ENCODE assay signal across 14 cellular contexts in genomic region chr18:57797209-57797651, GRCh38. TPM values are rescaled to one million over a fixed set of nuclear protein-coding genes. Genes with fewer than 3 reads are reported as not detected.
DNase-seq lines count a peak whose midpoint lies in the region; ATAC-seq lines count a peak whose summit lies in the region.
"Had no signal": no experiment of that assay in that cellular context is flagged by ENCODE, and none has a peak within 500 bp of the region (broad histone marks: within the 10 kb centered on the region; RNA-seq: fewer than 3 reads in every experiment).

No MANE protein-coding gene starts in this region.

- no CpG with 5 or more reads among the region's 3 CpGs for WGBS in neuronal stem cell (ENCODE audit: extremely low coverage in 2 of 2, insufficient read length in 2 of 2, insufficient replicate concordance in 1 of 2), 2 donors

- no peaks in the 10 kb centered on the region for H3K79me1 ChIP-seq in neuronal stem cell (ENCODE audit: low read depth, low read length)

- peak overlapping the region in 1 of 2 donors; percentile 31 for H3K4me3 Mint-ChIP-seq in stimulated activated naive CD8-positive, alpha-beta T cell treated with anti-CD3 and anti-CD28 coated beads, Interleukin-15, amount 100 ng/mL, for 72 hours
- H3K4me3 Mint-ChIP-seq: activated CD4-positive, alpha-beta T cell treated with anti-CD3 and anti-CD28 coated beads, Interleukin-2, amount 10 ng/mL, durations not matched to agents 7 days and 5 days; activated naive CD8-positive, alpha-beta T cell had no signal

- no peak overlapping the region for H2AK5ac ChIP-seq in neuronal stem cell (ENCODE audit: low read depth, low read length)

- no peaks in the 10 kb centered on the region for H3K36me3 ChIP-seq in neuronal stem cell (replicated peaks in 1 of 2; ENCODE audit: control insufficient read depth in 2 of 2, insufficient read depth in 2 of 2, low read length in 2 of 2)

- ATAC-seq in stimulated activated naive CD8-positive, alpha-beta T cell treated with anti-CD3 and anti-CD28 coated beads, Interleukin-15, Interleukin-2, amounts not matched to agents 100 U/mL and 50 U/mL, for 24 hours = no peak
- no peak for ATAC-seq in stimulated activated naive CD8-positive, alpha-beta T cell treated with anti-CD3 and anti-CD28 coated beads, Interleukin-15, amount 100 ng/mL, for 72 hours
- peak; percentile 87 for ATAC-seq in left lobe of liver
- ATAC-seq in HG03378 (IDR thresholded peaks at IDR 0.05; ENCODE audit: unreplicated experiment) = no peak
- ATAC-seq: sciatic nerve had no signal

- peaks cover 12 to 13% of the 10 kb centered on the region in 2 donors for H3K4me1 ChIP-seq in neuronal stem cell (ENCODE audit: control insufficient read depth in 2 of 2, insufficient read depth in 1 of 2, low read depth in 1 of 2, low read length in 2 of 2)

- H2BK120ac ChIP-seq in neuronal stem cell (ENCODE audit: low read depth, low read length) = no peak overlapping the region

- peaks cover 54% of the 10 kb centered on the region for H3K27me3 Mint-ChIP-seq in stimulated activated naive CD8-positive, alpha-beta T cell treated with anti-CD3 and anti-CD28 coated beads, Interleukin-15, amount 100 ng/mL, for 72 hours

- peak; percentile 5 for DNase-seq in stimulated activated naive CD8-positive, alpha-beta T cell treated with anti-CD3 and anti-CD28 coated beads, Interleukin-15, Interleukin-2, amounts not matched to agents 100 U/mL and 50 U/mL, for 24 hours
- no peak for DNase-seq in stimulated activated naive CD8-positive, alpha-beta T cell treated with anti-CD3 and anti-CD28 coated beads, Interleukin-15, amount 100 ng/mL, for 72 hours
- DNase-seq in NCI-H510A (lab: John Stamatoyannopoulos, UW) = peak; percentile 94
- DNase-seq in left lobe of liver (ENCODE audit: low spot score) = peak; percentile 86
- no peak for DNase-seq in activated T-cell treated with anti-CD3 and anti-CD28 coated beads for 4 hours
- DNase-seq in caudate nucleus (lab: John Stamatoyannopoulos, UW) = no peak
- no peak for DNase-seq in neuronal stem cell (ENCODE audit: low spot score)
- DNase-seq: activated CD4-positive, alpha-beta T cell treated with anti-CD3 and anti-CD28 coated beads, Interleukin-2, amount 10 ng/mL, durations not matched to agents 7 days and 5 days; H7 had no signal

- H2BK5ac ChIP-seq in neuronal stem cell (ENCODE audit: low read length) = no peak overlapping the region

- no peak overlapping the region for H3K27ac ChIP-seq in caudate nucleus (ENCODE audit: low read depth, low read length)
- H3K27ac ChIP-seq in neuronal stem cell (replicated peaks; ENCODE audit: low read length) = no peak overlapping the region
- H3K27ac ChIP-seq: SJSA1 had no signal

- peaks cover 35% of the 10 kb centered on the region for H3K4me1 Mint-ChIP-seq in stimulated activated naive CD8-positive, alpha-beta T cell treated with anti-CD3 and anti-CD28 coated beads, Interleukin-15, amount 100 ng/mL, for 72 hours

- H3K14ac ChIP-seq in neuronal stem cell (ENCODE audit: low read length) = no peak overlapping the region

- H3K18ac ChIP-seq in neuronal stem cell (ENCODE audit: low read length) = no peak overlapping the region

- no peak overlapping the region for H3K4me3 ChIP-seq in neuronal stem cell (ENCODE audit: low read length in 2 of 2)
- H3K4me3 ChIP-seq: lung, SJSA1 had no signal

- no peak overlapping the region for H3K27ac Mint-ChIP-seq in stimulated activated naive CD8-positive, alpha-beta T cell treated with anti-CD3 and anti-CD28 coated beads, Interleukin-15, amount 100 ng/mL, for 72 hours
- H3K27ac Mint-ChIP-seq: activated CD4-positive, alpha-beta T cell treated with anti-CD3 and anti-CD28 coated beads, Interleukin-2, amount 10 ng/mL, durations not matched to agents 7 days and 5 days; activated naive CD8-positive, alpha-beta T cell had no signal

- H4K91ac ChIP-seq in neuronal stem cell (ENCODE audit: low read depth, low read length, poor library complexity) = no peak overlapping the region

- H3K4me2 ChIP-seq in neuronal stem cell (ENCODE audit: insufficient read depth, low read length, poor library complexity, severe bottlenecking) = no peak overlapping the region

- H3K27me3 ChIP-seq in neuronal stem cell (ENCODE audit: control insufficient read depth in 3 of 3, insufficient read depth in 3 of 3, low read depth in 1 of 3, low read length in 3 of 3) = peaks cover 8 to 38% (median 16%) of the 10 kb centered on the region in 3 experiments
- H3K27me3 ChIP-seq: SJSA1 had no signal

- no peak overlapping the region for H2AFZ ChIP-seq in neuronal stem cell (ENCODE audit: low read length)

- no peak overlapping the region for H2BK12ac ChIP-seq in neuronal stem cell (ENCODE audit: low read length)

- H2BK15ac ChIP-seq in neuronal stem cell (ENCODE audit: low read length) = no peak overlapping the region

- H3K23ac ChIP-seq in neuronal stem cell (ENCODE audit: low read depth, low read length, poor library complexity) = no peak overlapping the region

- H3K4ac ChIP-seq in neuronal stem cell (ENCODE audit: low read length) = no peak overlapping the region

- H4K8ac ChIP-seq in neuronal stem cell (ENCODE audit: low read depth, low read length) = no peak overlapping the region

- peaks cover 0 to 6% of the 10 kb centered on the region in 2 donors for H3K9me3 ChIP-seq in neuronal stem cell (replicated peaks in 1 of 2; ENCODE audit: control insufficient read depth in 2 of 2, insufficient read depth in 1 of 2, low read depth in 1 of 2, low read length in 2 of 2)
- H3K9me3 ChIP-seq: SJSA1 had no signal

- H3K9ac ChIP-seq in neuronal stem cell (ENCODE audit: low read depth, low read length, poor library complexity) = no peak overlapping the region

- H3K9me3 Mint-ChIP-seq in stimulated activated naive CD8-positive, alpha-beta T cell treated with anti-CD3 and anti-CD28 coated beads, Interleukin-15, amount 100 ng/mL, for 72 hours = no peaks in the 10 kb centered on the region

RNA-seq across cellular contexts. Expression of gene ATP8B1, which starts 5.9 kb away (rescaled TPM):
- total RNA-seq in left lobe of liver = 12.1 TPM
- polyA plus RNA-seq in neuronal stem cell (2013, experiment 1 of 2) = 0.01 TPM
- polyA plus RNA-seq in neuronal stem cell (2013, experiment 2 of 2) = under 0.01 TPM
- total RNA-seq: activated CD4-positive, alpha-beta T cell treated with anti-CD3 and anti-CD28 coated beads, Interleukin-2, amount 10 ng/mL, durations not matched to agents 7 days and 5 days had no signal

Comparison
In these comparisons a context has a peak if more than half of its experiments do, and no peak if none do; other contexts are left out.
1. DNase-seq: peak in stimulated activated naive CD8-positive, alpha-beta T cell treated with anti-CD3 and anti-CD28 coated beads, Interleukin-15, Interleukin-2, amounts not matched to agents 100 U/mL and 50 U/mL, for 24 hours (single experiment), NCI-H510A (single experiment) and left lobe of liver (single experiment); none in stimulated activated naive CD8-positive, alpha-beta T cell treated with anti-CD3 and anti-CD28 coated beads, Interleukin-15, amount 100 ng/mL, for 72 hours (0 of 2), activated T-cell treated with anti-CD3 and anti-CD28 coated beads for 4 hours (single experiment), caudate nucleus (0 of 61) and neuronal stem cell (single experiment).